ENCODE assay signal across 1 cellular context in genomic region chr13:50062336-50062735, GRCh38.
A peak's percentile ranks its signal among the peaks of the same experiment; 100 is the strongest.
TF ChIP-seq lines count a peak whose summit lies in the region.

No MANE protein-coding gene starts in this region.

TF ChIP-seq in HEK293, 187 proteins besides CTCF, POLR2A, EP300 and RAD21 (continued from another document):
- peak; percentile 70 for TF ChIP-seq ZBTB11 (tag by site-specific recombination; conservative IDR thresholded peaks at IDR 0.05; ENCODE audit: low read depth)
- peak; percentile 79; the same call in 1 of the 2 replicates for TF ChIP-seq ZNF558 (tag by site-specific recombination; IDR thresholded peaks at IDR 0.05)
- TF ChIP-seq ZNF354C (tag by site-specific recombination; IDR thresholded peaks at IDR 0.05; ENCODE audit: borderline replicate concordance, low read depth): peak; percentile 72; the same call in 1 of the 2 replicates
- TF ChIP-seq ZNF501 (tag by site-specific recombination; IDR thresholded peaks at IDR 0.05): 0 out of 2 replicates have a peak, but pooled peaks have one; percentile 54
- peak; percentile 73 for TF ChIP-seq ZNF433 (tag by site-specific recombination; IDR thresholded peaks at IDR 0.05; ENCODE audit: low read depth)
- TF ChIP-seq ZBTB21 (tag by site-specific recombination; IDR thresholded peaks at IDR 0.05): peak; percentile 34; the same call in 1 of the 2 replicates
- TF ChIP-seq REST (tag by site-specific recombination; IDR thresholded peaks at IDR 0.05): peak; percentile 71
